8 cellular contexts compared by ENCODE assay signal in genomic region chr12:685388-685787, GRCh38. TPM values are rescaled to one million over a fixed set of nuclear protein-coding genes. Genes with fewer than 3 reads are reported as not detected.
DNase-seq lines count a peak whose midpoint lies in the region; ATAC-seq and TF ChIP-seq lines count a peak whose summit lies in the region.

No MANE protein-coding gene starts in this region.

- no peaks in the 10 kb centered on the region for H3K36me3 ChIP-seq in gastrocnemius medialis

- no peaks in the 10 kb centered on the region for H3K36me3 Mint-ChIP-seq in activated naive CD8-positive, alpha-beta T cell treated with anti-CD3 and anti-CD28 coated beads for 36 hours

- H3K9me3 Mint-ChIP-seq in activated naive CD8-positive, alpha-beta T cell treated with anti-CD3 and anti-CD28 coated beads for 36 hours, result no peaks in the 10 kb centered on the region

- no peak for TF ChIP-seq CTCF in lower leg skin (IDR thresholded peaks at IDR 0.05)
- no peak for TF ChIP-seq CTCF in gastrocnemius medialis (IDR thresholded peaks at IDR 0.05 in 4 of 5, conservative IDR thresholded peaks at IDR 0.05 in 1 of 5)

- 25 to 59% methylated on average over 3 of the region's 3 CpGs for WGBS in lower leg skin, 2 donors

- in situ Hi-C loops in gastrocnemius medialis (cut with MboI; ENCODE audit: low sequenced_read_pairs in 4 of 4), result no loop called here

- peaks cover 6 to 29% of the 10 kb centered on the region in 2 donors for H3K4me1 ChIP-seq in gastrocnemius medialis

- no peaks in the 10 kb centered on the region for H3K9me3 ChIP-seq in gastrocnemius medialis

- H3K27ac Mint-ChIP-seq in activated naive CD8-positive, alpha-beta T cell treated with anti-CD3 and anti-CD28 coated beads for 36 hours, result peak overlapping the region; percentile 57

- H3K4me3 ChIP-seq in lower leg skin (ENCODE audit: low read depth, poor library complexity, severe bottlenecking) (no peak overlapping the region), gastrocnemius medialis (no peak overlapping the region)

- intact Hi-C loops in lower leg skin (cut with DNase I; ENCODE audit: low total_unique reads), result no loop called here
- intact Hi-C loops in posterior cingulate gyrus (cut with DNase I), result no loop called here
- intact Hi-C loops in gastrocnemius medialis (cut with DNase I; ENCODE audit: low total_unique reads), result no loop called here

- TF ChIP-seq POLR2A in lower leg skin (IDR thresholded peaks at IDR 0.05) (no peak), gastrocnemius medialis (IDR thresholded peaks at IDR 0.05) (no peak)

- peak overlapping the region in 1 of 4 donors; percentile 43 for H3K27ac ChIP-seq in gastrocnemius medialis

- no peaks in the 10 kb centered on the region for H3K27me3 ChIP-seq in gastrocnemius medialis

- no peaks in the 10 kb centered on the region for H3K27me3 Mint-ChIP-seq in activated naive CD8-positive, alpha-beta T cell treated with anti-CD3 and anti-CD28 coated beads for 36 hours

- peaks cover 43% of the 10 kb centered on the region for H3K4me1 Mint-ChIP-seq in activated naive CD8-positive, alpha-beta T cell treated with anti-CD3 and anti-CD28 coated beads for 36 hours

- peak overlapping the region; percentile 12 for H3K4me3 Mint-ChIP-seq in activated naive CD8-positive, alpha-beta T cell treated with anti-CD3 and anti-CD28 coated beads for 36 hours

- ATAC-seq in GM19043 (IDR thresholded peaks at IDR 0.05; ENCODE audit: low read depth, unreplicated experiment) (peak; percentile 80), HG03108 (IDR thresholded peaks at IDR 0.05; ENCODE audit: unreplicated experiment) (peak; percentile 81), gastrocnemius medialis (no peak)

- DNase-seq in T follicular helper cell (ENCODE audit: low read depth) (peak; percentile 88), pulmonary artery endothelial cell (ENCODE audit: low read depth, low spot score) (peak; percentile 33), lower leg skin (ENCODE audit: low spot score in 2 of 2) (no peak), posterior cingulate gyrus (no peak), gastrocnemius medialis (no peak)
- peak; percentile 77 for DNase-seq in activated naive CD8-positive, alpha-beta T cell treated with anti-CD3 and anti-CD28 coated beads for 36 hours

RNA-seq across cellular contexts. Expression of gene NINJ2, which starts 22.1 kb away (rescaled TPM):
- 1 to 10 TPM; 1.4 to 1.9 TPM for total RNA-seq in activated naive CD8-positive, alpha-beta T cell treated with anti-CD3 and anti-CD28 coated beads for 36 hours
- 0.66 and 1.2 TPM in 2 replicates for total RNA-seq in pulmonary artery endothelial cell
- total RNA-seq in lower leg skin, result 10 to 100 TPM in 2 of 4 donors, 1 to 10 TPM in 2; 4.5 to 30.8 (median 11.5) TPM
- total RNA-seq in gastrocnemius medialis, result 100 to 1,000 TPM in 1 of 4 donors, 10 to 100 TPM in 3; 12.0 to 106 (median 78.5) TPM

Comparison
In these comparisons a context has a peak if more than half of its experiments do, and no peak if none do; other contexts are left out.
1. ATAC-seq: peak in GM19043 (single experiment) and HG03108 (single experiment); none in gastrocnemius medialis (0 of 2).
2. DNase-seq: peak in T follicular helper cell (single experiment), activated naive CD8-positive, alpha-beta T cell treated with anti-CD3 and anti-CD28 coated beads for 36 hours (single experiment) and pulmonary artery endothelial cell (single experiment); none in lower leg skin (0 of 2), posterior cingulate gyrus (0 of 10) and gastrocnemius medialis (0 of 2).